ENCODE assay signal across 18 cellular contexts in genomic region chr7:97798036-97799019, GRCh38.
A peak's percentile ranks its signal among the peaks of the same experiment; 100 is the strongest.
DNase-seq lines count a peak whose midpoint lies in the region; ATAC-seq, FAIRE-seq and TF ChIP-seq lines count a peak whose summit lies in the region.
"Had no signal": no experiment of that assay in that cellular context is flagged by ENCODE, and none has a peak within 500 bp of the region (broad histone marks: within the 10 kb centered on the region; RNA-seq: fewer than 3 reads in every experiment).

No MANE protein-coding gene starts in this region.

- TF ChIP-seq CTCF in nephron (IDR thresholded peaks at IDR 0.05; ENCODE audit: unreplicated experiment in 3 of 3): no peak

- H3K9me3 Mint-ChIP-seq in nephron: no peaks in the 10 kb centered on the region
- H3K9me3 Mint-ChIP-seq: CD8-positive, alpha-beta T cell; GM23338; HFFc6 had no signal

- H3K4me3 Mint-ChIP-seq in nephron: no peak overlapping the region
- H3K4me3 Mint-ChIP-seq: B cell; CD8-positive, alpha-beta T cell; GM23338; HFFc6; IgD-negative memory B cell had no signal

- no peaks in the 10 kb centered on the region for H3K4me1 Mint-ChIP-seq in nephron
- H3K4me1 Mint-ChIP-seq: B cell, IgD-negative memory B cell had no signal

- no peaks in the 10 kb centered on the region for H3K36me3 Mint-ChIP-seq in nephron (ENCODE audit: low read depth)
- H3K36me3 Mint-ChIP-seq: CD8-positive, alpha-beta T cell; IgD-negative memory B cell had no signal

- peak overlapping the region in 2 of 3 experiments; percentile 28 to 76 for H3K27ac Mint-ChIP-seq in nephron
- H3K27ac Mint-ChIP-seq: B cell; CD8-positive, alpha-beta T cell; GM23338; HFFc6; IgD-negative memory B cell had no signal

- peak; percentile 90 for ATAC-seq in left colon
- no peak for ATAC-seq in HG02678 (IDR thresholded peaks at IDR 0.05; ENCODE audit: unreplicated experiment)
- no peak for ATAC-seq in HG02981 (IDR thresholded peaks at IDR 0.05; ENCODE audit: unreplicated experiment)
- ATAC-seq: CD8-positive, alpha-beta T cell; GM23338; HCT116; HepG2 had no signal

- intact Hi-C loops in left colon (cut with DNase I, micrococcal nuclease): no loop called here

- DNase-seq in RCC 7860 (ENCODE audit: low spot score) (peak; percentile 0), left colon (peak; percentile 31 to 55), H54 (ENCODE audit: insufficient read length, low spot score) (no peak), hypothalamus (lab: John Stamatoyannopoulos, UW) (no peak)
- DNase-seq: Calu3; CD8-positive, alpha-beta T cell; DMS79 treated with DMSO at 0.1 percent for 48 hours; GF-D8; H7; HFFc6 had no signal

- no peak for FAIRE-seq in RCC 7860 (lab: Jason Lieb, UNC)
- FAIRE-seq in H54 (lab: Jason Lieb, UNC): no peak
- FAIRE-seq: HepG2 had no signal

- TF ChIP-seq POLR2A in H54 (IDR thresholded peaks at IDR 0.05; ENCODE audit: low read depth, low read length): no peak

- H3K27me3 Mint-ChIP-seq in nephron (ENCODE audit: low read depth): no peaks in the 10 kb centered on the region
- H3K27me3 Mint-ChIP-seq: IgD-negative memory B cell had no signal

Comparison
In these comparisons a context has a peak if more than half of its experiments do, and no peak if none do; other contexts are left out.
1. DNase-seq: peak in RCC 7860 (single experiment) and left colon (2 of 2); none in H54 (single experiment) and hypothalamus (0 of 51).